8 cellular contexts compared by ENCODE assay signal in the genomic region with DNA sequence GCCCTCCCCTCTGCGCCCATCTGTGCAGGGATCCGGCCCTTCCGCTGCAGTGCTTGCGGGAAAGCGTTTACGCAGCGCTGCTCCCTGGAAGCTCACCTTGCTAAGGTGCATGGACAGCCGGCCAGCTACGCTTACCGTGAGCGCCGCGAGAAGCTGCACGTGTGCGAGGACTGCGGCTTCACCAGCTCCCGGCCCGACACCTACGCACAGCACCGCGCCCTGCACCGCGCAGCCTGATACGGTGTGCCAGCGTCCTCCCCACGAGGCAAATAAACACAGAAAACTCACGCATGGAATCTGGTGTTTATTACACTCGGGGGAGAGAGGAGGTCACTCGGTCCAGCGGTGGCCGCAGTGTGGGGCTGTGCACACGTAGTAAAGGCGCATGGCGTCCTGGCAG. TPM values are rescaled to one million over a fixed set of nuclear protein-coding genes. Genes with fewer than 3 reads are reported as not detected.
A peak's percentile ranks its signal among the peaks of the same experiment; 100 is the strongest.
DNase-seq lines count a peak whose midpoint lies in the region; ATAC-seq, FAIRE-seq and TF ChIP-seq lines count a peak whose summit lies in the region.

No MANE protein-coding gene starts in this region.

- H3K36me3 ChIP-seq in BE2C (peaks cover 20% of the 10 kb centered on the region), bronchial epithelial cell (ENCODE audit: control insufficient read depth, insufficient read depth, low read length) (peaks cover 12% of the 10 kb centered on the region)
- peaks cover 0 to 37% (median 10%) of the 10 kb centered on the region in 3 experiments for H3K36me3 ChIP-seq in naive thymus-derived CD4-positive, alpha-beta T cell (ENCODE audit: control insufficient read depth in 2 of 3, insufficient read depth in 3 of 3, low read length in 3 of 3)

- no peak for ATAC-seq in naive thymus-derived CD4-positive, alpha-beta T cell
- ATAC-seq in HG03139 (IDR thresholded peaks at IDR 0.05; ENCODE audit: unreplicated experiment), result no peak

- intact Hi-C loops in naive thymus-derived CD4-positive, alpha-beta T cell (cut with micrococcal nuclease), result loop anchor here (10.0 kb wide), 2 partner anchors 219 to 1481 kb away; partner anchors contain the start of genes ZNF540 (in 1 of the 2) and ZNF571 (in 1 of the 2)

- FAIRE-seq in bronchial epithelial cell (lab: Jason Lieb, UNC), result no peak

- peaks cover 0 to 5% (median 0%) of the 10 kb centered on the region in 5 donors for H3K27me3 Mint-ChIP-seq in naive thymus-derived CD4-positive, alpha-beta T cell

- no peaks in the 10 kb centered on the region for H3K4me1 ChIP-seq in BE2C
- H3K4me1 ChIP-seq in naive thymus-derived CD4-positive, alpha-beta T cell (ENCODE audit: control insufficient read depth in 2 of 2, insufficient read depth in 2 of 2, low read length in 2 of 2), result peaks cover 14 to 15% of the 10 kb centered on the region in 2 donors

- H3K4me1 Mint-ChIP-seq in naive thymus-derived CD4-positive, alpha-beta T cell, result peaks cover 25 to 51% (median 41%) of the 10 kb centered on the region in 7 donors

- CTCF ChIA-PET in naive thymus-derived CD4-positive, alpha-beta T cell (lab: Charles Lee), result no interaction called here

- DNase-seq in BE2C (no peak), bronchial epithelial cell (ENCODE audit: low read depth) (no peak), putamen (ENCODE audit: low spot score) (no peak), MV-4-11 (lab: John Stamatoyannopoulos, UW) (no peak), islet precursor cell (no peak)
- DNase-seq in Jurkat, Clone E6-1 (ENCODE audit: low read depth, low spot score), result no peak
- no peak for DNase-seq in naive thymus-derived CD4-positive, alpha-beta T cell

- no peaks in the 10 kb centered on the region for H3K9me3 ChIP-seq in BE2C
- H3K9me3 ChIP-seq in naive thymus-derived CD4-positive, alpha-beta T cell (ENCODE audit: control insufficient read depth in 2 of 3, low read length in 3 of 3), result no peaks in the 10 kb centered on the region

- TF ChIP-seq CTCF in BE2C (IDR thresholded peaks at IDR 0.05; ENCODE audit: low read depth, low read length) (no peak), bronchial epithelial cell (IDR thresholded peaks at IDR 0.05; ENCODE audit: insufficient read depth, low read length, severe bottlenecking) (no peak)

- H3K27ac ChIP-seq in naive thymus-derived CD4-positive, alpha-beta T cell (ENCODE audit: low read depth, low read length), result no peak overlapping the region

- peak overlapping the region; percentile 89 to 98 (median 96) for H3K4me3 Mint-ChIP-seq in naive thymus-derived CD4-positive, alpha-beta T cell

- H3K36me3 Mint-ChIP-seq in naive thymus-derived CD4-positive, alpha-beta T cell, result peaks cover 9 to 18% (median 14%) of the 10 kb centered on the region in 5 donors

- POLR2A ChIA-PET in naive thymus-derived CD4-positive, alpha-beta T cell (lab: Charles Lee), result interaction anchor here (0.5 to 1.1 kb wide), 2 partner anchors 59 to 73 kb away, joined by 3 to 4 read pairs; partner anchors contain the start of gene THAP8

- H3K9me3 Mint-ChIP-seq in naive thymus-derived CD4-positive, alpha-beta T cell, result peaks cover 0 to 6% (median 0%) of the 10 kb centered on the region in 11 donors

- H3K4me3 ChIP-seq in BE2C (ENCODE audit: low read depth, low read length) (peak overlapping the region; percentile 90), bronchial epithelial cell (ENCODE audit: low read depth, low read length) (peak overlapping the region; percentile 98)
- H3K4me3 ChIP-seq in Jurkat, Clone E6-1 (ENCODE audit: low read length), result peak overlapping the region; percentile 79
- peak overlapping the region; percentile 97 for H3K4me3 ChIP-seq in naive thymus-derived CD4-positive, alpha-beta T cell (ENCODE audit: low read length)

- no peaks in the 10 kb centered on the region for H3K27me3 ChIP-seq in BE2C
- no peaks in the 10 kb centered on the region for H3K27me3 ChIP-seq in bronchial epithelial cell (ENCODE audit: control insufficient read depth, insufficient read depth, low read length)
- no peaks in the 10 kb centered on the region for H3K27me3 ChIP-seq in naive thymus-derived CD4-positive, alpha-beta T cell (ENCODE audit: control insufficient read depth in 2 of 2, insufficient read depth in 2 of 2, low read length in 2 of 2)

- peak overlapping the region in 6 of 9 donors; percentile 97 to 99 (median 98) for H3K27ac Mint-ChIP-seq in naive thymus-derived CD4-positive, alpha-beta T cell

RNA-seq across cellular contexts. Expression of gene POLR2I, which starts 1.2 kb away (rescaled TPM):
- 604 TPM for polyA plus RNA-seq in BE2C (2012; ENCODE audit: insufficient read depth, insufficient read length, low read depth)
- 266 TPM for polyA plus RNA-seq in Jurkat, Clone E6-1 (2012; ENCODE audit: insufficient read depth, insufficient read length)
- total RNA-seq in bronchial epithelial cell, result 68.2 and 107 TPM in 2 replicates
- total RNA-seq in naive thymus-derived CD4-positive, alpha-beta T cell, result 10 to 100 TPM; 20.9 to 56.7 (median 44.7) TPM
- 100 to 1,000 TPM; 153 to 166 TPM for polyA plus RNA-seq in naive thymus-derived CD4-positive, alpha-beta T cell

RNA-seq across cellular contexts. Expression of gene TBCB, which starts 1.8 kb away (rescaled TPM):
- polyA plus RNA-seq in BE2C (2012; ENCODE audit: insufficient read depth, insufficient read length, low read depth), result 500 TPM
- 234 TPM for polyA plus RNA-seq in Jurkat, Clone E6-1 (2012; ENCODE audit: insufficient read depth, insufficient read length)
- total RNA-seq in bronchial epithelial cell, result 132 and 152 TPM in 2 replicates
- 100 to 1,000 TPM in 4 of 5 experiments, 10 to 100 TPM in 1; 72.8 to 174 (median 119) TPM for total RNA-seq in naive thymus-derived CD4-positive, alpha-beta T cell
- polyA plus RNA-seq in naive thymus-derived CD4-positive, alpha-beta T cell, result 100 to 1,000 TPM; 153 to 173 TPM

RNA-seq across cellular contexts. Expression of gene OVOL3, which starts 2.5 kb away (rescaled TPM):
- polyA plus RNA-seq in BE2C (2012; ENCODE audit: insufficient read depth, insufficient read length, low read depth), result not detected
- polyA plus RNA-seq in Jurkat, Clone E6-1 (2012; ENCODE audit: insufficient read depth, insufficient read length), result not detected
- not detected in 2 replicates for total RNA-seq in bronchial epithelial cell
- total RNA-seq in naive thymus-derived CD4-positive, alpha-beta T cell, result not detected
- polyA plus RNA-seq in naive thymus-derived CD4-positive, alpha-beta T cell, result not detected

RNA-seq across cellular contexts. Expression of gene CAPNS1, which starts 26.4 kb away (rescaled TPM):
- 632 TPM for polyA plus RNA-seq in BE2C (2012; ENCODE audit: insufficient read depth, insufficient read length, low read depth)
- 517 TPM for polyA plus RNA-seq in Jurkat, Clone E6-1 (2012; ENCODE audit: insufficient read depth, insufficient read length)
- 240 and 418 TPM in 2 replicates for total RNA-seq in bronchial epithelial cell
- total RNA-seq in naive thymus-derived CD4-positive, alpha-beta T cell, result 100 to 1,000 TPM; 197 to 473 (median 207) TPM
- polyA plus RNA-seq in naive thymus-derived CD4-positive, alpha-beta T cell, result 10 to 100 TPM; 65.0 to 72.6 TPM

RNA-seq across cellular contexts. Expression of gene COX7A1, which starts 38.8 kb away (rescaled TPM):
- not detected for polyA plus RNA-seq in BE2C (2012; ENCODE audit: insufficient read depth, insufficient read length, low read depth)
- not detected for polyA plus RNA-seq in Jurkat, Clone E6-1 (2012; ENCODE audit: insufficient read depth, insufficient read length)
- total RNA-seq in bronchial epithelial cell, result 0.64 and 1.6 TPM in 2 replicates
- not detected for total RNA-seq in naive thymus-derived CD4-positive, alpha-beta T cell
- polyA plus RNA-seq in naive thymus-derived CD4-positive, alpha-beta T cell, result not detected
